ENCODE assay signal across 23 cellular contexts in genomic region chr7:1523838-1524237, GRCh38. TPM values are rescaled to one million over a fixed set of nuclear protein-coding genes. Genes with fewer than 3 reads are reported as not detected.
DNase-seq lines count a peak whose midpoint lies in the region; ATAC-seq and TF ChIP-seq lines count a peak whose summit lies in the region.
"Had no signal": no experiment of that assay in that cellular context is flagged by ENCODE, and none has a peak within 500 bp of the region (broad histone marks: within the 10 kb centered on the region; RNA-seq: fewer than 3 reads in every experiment).

No MANE protein-coding gene starts in this region.

- H3K27ac ChIP-seq in right cardiac atrium (ENCODE audit: low read length): no peak overlapping the region
- H3K27ac ChIP-seq in left ventricle myocardium inferior (replicated peaks): no peak overlapping the region
- no peak overlapping the region for H3K27ac ChIP-seq in neuronal stem cell (replicated peaks; ENCODE audit: low read length)
- H3K27ac ChIP-seq: KMS-11 had no signal

- H3K4me2 ChIP-seq in neuronal stem cell (ENCODE audit: insufficient read depth, low read length, poor library complexity, severe bottlenecking): no peak overlapping the region
- H3K4me2 ChIP-seq: KMS-11 had no signal

- WGBS in right cardiac atrium: 76% methylated on average over 17 of the region's 17 CpGs
- no CpG with 5 or more reads among the region's 17 CpGs for WGBS in neuronal stem cell (ENCODE audit: extremely low coverage in 2 of 2, insufficient read length in 2 of 2, insufficient replicate concordance in 1 of 2), 2 donors

- peak overlapping the region; percentile 94 for H2AK5ac ChIP-seq in neuronal stem cell (ENCODE audit: low read depth, low read length)

- no peaks in the 10 kb centered on the region for H3K9me3 ChIP-seq in right cardiac atrium (ENCODE audit: control insufficient read depth, low read length)
- peaks cover 12% of the 10 kb centered on the region for H3K9me3 ChIP-seq in left ventricle myocardium inferior (replicated peaks)
- H3K9me3 ChIP-seq in neuronal stem cell (replicated peaks in 1 of 2; ENCODE audit: control insufficient read depth in 2 of 2, insufficient read depth in 1 of 2, low read depth in 1 of 2, low read length in 2 of 2): peaks cover 0 to 4% of the 10 kb centered on the region in 2 donors

- no peak overlapping the region for H2BK5ac ChIP-seq in neuronal stem cell (ENCODE audit: low read length)

- H2BK12ac ChIP-seq in neuronal stem cell (ENCODE audit: low read length): no peak overlapping the region

- H2AFZ ChIP-seq in neuronal stem cell (ENCODE audit: low read length): peak overlapping the region; percentile 67

- H4K8ac ChIP-seq in neuronal stem cell (ENCODE audit: low read depth, low read length): no peak overlapping the region

- DNase-seq in right cardiac atrium: peak in 2 of 3 donors; percentile 41 to 53
- DNase-seq in left ventricle myocardium inferior: no peak
- DNase-seq in neuronal stem cell (ENCODE audit: low spot score): no peak
- no peak for DNase-seq in KBM-7
- DNase-seq: 8988T; AML-193; C1 segment of cervical spinal cord; Calu3; CD8-positive, alpha-beta T cell; DMS153; H9; HFFc6; NCI-H1105 treated with DMSO at 0.1 percent for 48 hours; NCI-H1694 treated with DMSO at 0.1 percent for 48 hours; NCI-H2081 treated with DMSO at 0.1 percent for 48 hours; NCI-H2171 treated with DMSO at 0.1 percent for 48 hours; NCI-H524 treated with DMSO at 0.1 percent for 48 hours; SHP77 had no signal

- in situ Hi-C loops in KBM-7 (cut with MboI; ENCODE audit: low pct_unique_long_range_greater_than_20kb, low sequenced_read_pairs): no loop called here

- no peak overlapping the region for H3K4ac ChIP-seq in neuronal stem cell (ENCODE audit: low read length)

- H2BK120ac ChIP-seq in neuronal stem cell (ENCODE audit: low read depth, low read length): no peak overlapping the region

- no peaks in the 10 kb centered on the region for H3K36me3 ChIP-seq in left ventricle myocardium inferior
- H3K36me3 ChIP-seq in neuronal stem cell (replicated peaks in 1 of 2; ENCODE audit: control insufficient read depth in 2 of 2, insufficient read depth in 2 of 2, low read length in 2 of 2): no peaks in the 10 kb centered on the region

- H3K23ac ChIP-seq in neuronal stem cell (ENCODE audit: low read depth, low read length, poor library complexity): no peak overlapping the region

- peak overlapping the region; percentile 89 for H2BK15ac ChIP-seq in neuronal stem cell (ENCODE audit: low read length)

- no peaks in the 10 kb centered on the region for H3K27me3 ChIP-seq in right cardiac atrium (ENCODE audit: control insufficient read depth, insufficient read depth)
- H3K27me3 ChIP-seq in left ventricle myocardium inferior (ENCODE audit: low read depth): peaks cover 6% of the 10 kb centered on the region
- peaks cover 0 to 12% (median 3%) of the 10 kb centered on the region in 3 experiments for H3K27me3 ChIP-seq in neuronal stem cell (ENCODE audit: control insufficient read depth in 3 of 3, insufficient read depth in 3 of 3, low read depth in 1 of 3, low read length in 3 of 3)

- H3K4me1 ChIP-seq in right cardiac atrium (ENCODE audit: control insufficient read depth, insufficient read depth, low read length) (no peaks in the 10 kb centered on the region), left ventricle myocardium inferior (no peaks in the 10 kb centered on the region), neuronal stem cell (ENCODE audit: control insufficient read depth in 2 of 2, insufficient read depth in 1 of 2, low read depth in 1 of 2, low read length in 2 of 2) (peaks cover 2 to 4% of the 10 kb centered on the region in 2 donors)

- intact Hi-C loops in right cardiac atrium (cut with DNase I): no loop called here
- intact Hi-C loops in left ventricle myocardium inferior (cut with micrococcal nuclease): no loop called here

- H3K14ac ChIP-seq in neuronal stem cell (ENCODE audit: low read length): peak overlapping the region; percentile 56

- no peak for TF ChIP-seq CTCF in left ventricle myocardium inferior (IDR thresholded peaks at IDR 0.05; ENCODE audit: borderline replicate concordance)

- no peak overlapping the region for H3K18ac ChIP-seq in neuronal stem cell (ENCODE audit: low read length)

- no peak overlapping the region for H3K9ac ChIP-seq in neuronal stem cell (ENCODE audit: low read depth, low read length, poor library complexity)
- H3K9ac ChIP-seq: KMS-11 had no signal

- peaks cover 3% of the 10 kb centered on the region for H3K79me1 ChIP-seq in neuronal stem cell (ENCODE audit: low read depth, low read length)

- ATAC-seq in right cardiac atrium: peak in 1 of 2 donors; percentile 17
- peak; percentile 2 for ATAC-seq in esophagus mucosa
- no peak for ATAC-seq in GM21360 (IDR thresholded peaks at IDR 0.05; ENCODE audit: unreplicated experiment)
- no peak for ATAC-seq in GM21526 (IDR thresholded peaks at IDR 0.05; ENCODE audit: low FRiP score, unreplicated experiment)
- no peak for ATAC-seq in GM19035 (IDR thresholded peaks at IDR 0.05; ENCODE audit: unreplicated experiment)
- ATAC-seq: CD8-positive, alpha-beta T cell had no signal

- H4K91ac ChIP-seq in neuronal stem cell (ENCODE audit: low read depth, low read length, poor library complexity): no peak overlapping the region

- H3K4me3 ChIP-seq in right cardiac atrium (ENCODE audit: low read length) (no peak overlapping the region), left ventricle myocardium inferior (no peak overlapping the region), neuronal stem cell (ENCODE audit: low read length in 2 of 2) (no peak overlapping the region)

RNA-seq across cellular contexts. Expression of gene MAFK, which starts 6.7 kb away (rescaled TPM):
- total RNA-seq in right cardiac atrium (10 to 100 TPM; 43.6 to 69.3 (median 55.9) TPM), left ventricle myocardium inferior (76.5 TPM), esophagus mucosa (12.6 TPM)
- polyA plus RNA-seq in right cardiac atrium: 73.8 TPM
- 4.4 TPM for polyA plus RNA-seq in neuronal stem cell (2013, experiment 1 of 2)
- polyA plus RNA-seq in neuronal stem cell (2013, experiment 2 of 2): 4.1 TPM

RNA-seq across cellular contexts. Expression of gene INTS1, which starts 19.6 kb away (rescaled TPM):
- total RNA-seq in right cardiac atrium (10 to 100 TPM; 30.6 to 48.3 (median 46.3) TPM), left ventricle myocardium inferior (29.9 TPM), esophagus mucosa (50.4 TPM)
- 39.0 TPM for polyA plus RNA-seq in right cardiac atrium
- polyA plus RNA-seq in neuronal stem cell (2013, experiment 1 of 2): 25.3 TPM
- polyA plus RNA-seq in neuronal stem cell (2013, experiment 2 of 2): 24.4 TPM

RNA-seq across cellular contexts. Expression of gene TMEM184A, which starts 32.2 kb away (rescaled TPM):
- total RNA-seq in right cardiac atrium (under 1 TPM in 3 of 4 donors, not detected in 1; 0.26 to 0.62 (median 0.49) TPM), left ventricle myocardium inferior (0.36 TPM), esophagus mucosa (86.6 TPM)
- polyA plus RNA-seq in right cardiac atrium: 0.38 TPM
- 0.32 TPM for polyA plus RNA-seq in neuronal stem cell (2013, experiment 1 of 2)
- polyA plus RNA-seq in neuronal stem cell (2013, experiment 2 of 2): 0.28 TPM
- total RNA-seq: CD8-positive, alpha-beta T cell had no signal

RNA-seq across cellular contexts. Expression of gene PSMG3, which starts 46.0 kb away (rescaled TPM):
- total RNA-seq in right cardiac atrium (10 to 100 TPM; 11.6 to 16.2 (median 13.9) TPM), left ventricle myocardium inferior (11.2 TPM), esophagus mucosa (39.8 TPM)
- 27.6 TPM for polyA plus RNA-seq in right cardiac atrium
- 16.9 TPM for polyA plus RNA-seq in neuronal stem cell (2013, experiment 1 of 2)
- 15.7 TPM for polyA plus RNA-seq in neuronal stem cell (2013, experiment 2 of 2)

Comparison
In these comparisons a context has a peak if more than half of its experiments do, and no peak if none do; other contexts are left out.
1. DNase-seq: peak in right cardiac atrium (2 of 3); none in left ventricle myocardium inferior (single experiment), neuronal stem cell (single experiment) and KBM-7 (single experiment).
2. RNA of gene TMEM184A, which starts 32.2 kb away (total RNA-seq): 86.6 TPM in esophagus mucosa (single experiment); 0.26 to 0.62 TPM in right cardiac atrium and 0.36 TPM in left ventricle myocardium inferior (single experiment); every median in the first group is over 10 times any median in the second.